In genomic region chr3:192917508-192918274, GRCh38 we compare ENCODE assay signal across 8 cellular contexts. TPM values are rescaled to one million over a fixed set of nuclear protein-coding genes. Genes with fewer than 3 reads are reported as not detected.
A peak's percentile ranks its signal among the peaks of the same experiment; 100 is the strongest.
DNase-seq lines count a peak whose midpoint lies in the region; ATAC-seq and TF ChIP-seq lines count a peak whose summit lies in the region.

Gene MB21D2 (minus strand): TSS chr3:192917856. CDS start chr3:192917840, 16 bp downstream.

- intact Hi-C loops in activated CD4-positive, alpha-beta T cell treated with anti-CD3 and anti-CD28 coated beads, Interleukin-2, amount 10 ng/mL, durations not matched to agents 24 days and 14 days (cut with micrococcal nuclease) = loop anchor here (1.0 to 2.0 kb wide), 8 partner anchors 17 to 123 kb away; no protein-coding TSS in a partner anchor
- intact Hi-C loops in dendritic cell treated with granulocyte-macrophage colony-stimulating factor and Interleukin-4, amounts not matched to agents 40 ng/mL and 50 ng/mL, for 4 days (cut with micrococcal nuclease) = loop anchor here (2.0 to 10.0 kb wide), 6 partner anchors 19 to 677 kb away; partner anchors contain the start of gene OPA1

- peak within 1 kb of the TSS; percentile 96 for H3K4me3 Mint-ChIP-seq in activated CD4-positive, alpha-beta T cell treated with anti-CD3 and anti-CD28 coated beads, Interleukin-2, amount 10 ng/mL, durations not matched to agents 24 days and 14 days
- H3K4me3 Mint-ChIP-seq in dendritic cell treated with granulocyte-macrophage colony-stimulating factor and Interleukin-4, amounts not matched to agents 40 ng/mL and 50 ng/mL, for 4 days = peak within 1 kb of the TSS; percentile 91

- H3K4me1 Mint-ChIP-seq in activated CD4-positive, alpha-beta T cell treated with anti-CD3 and anti-CD28 coated beads, Interleukin-2, amount 10 ng/mL, durations not matched to agents 24 days and 14 days = peaks cover 46% of the 10 kb centered on the region
- H3K4me1 Mint-ChIP-seq in dendritic cell treated with granulocyte-macrophage colony-stimulating factor and Interleukin-4, amounts not matched to agents 40 ng/mL and 50 ng/mL, for 4 days (ENCODE audit: low read depth) = peaks cover 44% of the 10 kb centered on the region

- H3K9me3 Mint-ChIP-seq in activated CD4-positive, alpha-beta T cell treated with anti-CD3 and anti-CD28 coated beads, Interleukin-2, amount 10 ng/mL, durations not matched to agents 24 days and 14 days = no peaks in the 10 kb centered on the region
- no peaks in the 10 kb centered on the region for H3K9me3 Mint-ChIP-seq in dendritic cell treated with granulocyte-macrophage colony-stimulating factor and Interleukin-4, amounts not matched to agents 40 ng/mL and 50 ng/mL, for 4 days

- peak within 1 kb of the TSS; percentile 98 for H3K4me3 ChIP-seq in AG09309 (ENCODE audit: control insufficient read depth, low read depth, low read length)

- peaks cover 49% of the 10 kb centered on the region for H3K27me3 Mint-ChIP-seq in activated CD4-positive, alpha-beta T cell treated with anti-CD3 and anti-CD28 coated beads, Interleukin-2, amount 10 ng/mL, durations not matched to agents 24 days and 14 days
- peaks cover 28% of the 10 kb centered on the region for H3K27me3 Mint-ChIP-seq in dendritic cell treated with granulocyte-macrophage colony-stimulating factor and Interleukin-4, amounts not matched to agents 40 ng/mL and 50 ng/mL, for 4 days

- peak; percentile 20 for TF ChIP-seq CTCF in AG09309 (IDR thresholded peaks at IDR 0.05; ENCODE audit: control insufficient read depth, insufficient read depth, low read depth, low read length, missing control alignments)

- peaks cover 3% of the 10 kb centered on the region for H3K36me3 Mint-ChIP-seq in activated CD4-positive, alpha-beta T cell treated with anti-CD3 and anti-CD28 coated beads, Interleukin-2, amount 10 ng/mL, durations not matched to agents 24 days and 14 days (ENCODE audit: low read depth)
- H3K36me3 Mint-ChIP-seq in dendritic cell treated with granulocyte-macrophage colony-stimulating factor and Interleukin-4, amounts not matched to agents 40 ng/mL and 50 ng/mL, for 4 days (ENCODE audit: low read depth) = peaks cover 23% of the 10 kb centered on the region

- peak within 1 kb of the TSS; percentile 92 for H3K27ac Mint-ChIP-seq in activated CD4-positive, alpha-beta T cell treated with anti-CD3 and anti-CD28 coated beads, Interleukin-2, amount 10 ng/mL, durations not matched to agents 24 days and 14 days
- peak within 1 kb of the TSS; percentile 92 for H3K27ac Mint-ChIP-seq in dendritic cell treated with granulocyte-macrophage colony-stimulating factor and Interleukin-4, amounts not matched to agents 40 ng/mL and 50 ng/mL, for 4 days

- ATAC-seq in GM19035 (IDR thresholded peaks at IDR 0.05; ENCODE audit: unreplicated experiment) (peak; percentile 56), HG03139 (IDR thresholded peaks at IDR 0.05; ENCODE audit: unreplicated experiment) (peak; percentile 53)

- DNase-seq in AG09309 (ENCODE audit: low read depth) (peak; percentile 45), NCI-H2227 treated with DMSO at 0.1 percent for 48 hours (lab: John Stamatoyannopoulos, UW) (peak; percentile 84), left kidney (ENCODE audit: low read depth, low spot score) (peak; percentile 93)
- DNase-seq in activated CD4-positive, alpha-beta T cell treated with anti-CD3 and anti-CD28 coated beads, Interleukin-2, amount 10 ng/mL, durations not matched to agents 24 days and 14 days = peak; percentile 91
- peak; percentile 56 to 59 for DNase-seq in stimulated activated CD4-positive, alpha-beta T cell treated with anti-CD3 and anti-CD28 coated beads, Interleukin-2, amount 100 ng/mL, for 24 hours

RNA-seq across cellular contexts. Expression of gene MB21D2, which starts in this region (rescaled TPM):
- 8.6 and 9.4 TPM in 2 replicates for total RNA-seq in activated CD4-positive, alpha-beta T cell treated with anti-CD3 and anti-CD28 coated beads, Interleukin-2, amount 10 ng/mL, durations not matched to agents 24 days and 14 days

Comparison
In these comparisons a context has a peak if more than half of its experiments do, and no peak if none do; other contexts are left out.
1. Peak in every context shown above with its lines: DNase-seq, ATAC-seq and H3K4me3 ChIP-seq.